Comparison of ENCODE assay signal across 15 cellular contexts in the genomic region with DNA sequence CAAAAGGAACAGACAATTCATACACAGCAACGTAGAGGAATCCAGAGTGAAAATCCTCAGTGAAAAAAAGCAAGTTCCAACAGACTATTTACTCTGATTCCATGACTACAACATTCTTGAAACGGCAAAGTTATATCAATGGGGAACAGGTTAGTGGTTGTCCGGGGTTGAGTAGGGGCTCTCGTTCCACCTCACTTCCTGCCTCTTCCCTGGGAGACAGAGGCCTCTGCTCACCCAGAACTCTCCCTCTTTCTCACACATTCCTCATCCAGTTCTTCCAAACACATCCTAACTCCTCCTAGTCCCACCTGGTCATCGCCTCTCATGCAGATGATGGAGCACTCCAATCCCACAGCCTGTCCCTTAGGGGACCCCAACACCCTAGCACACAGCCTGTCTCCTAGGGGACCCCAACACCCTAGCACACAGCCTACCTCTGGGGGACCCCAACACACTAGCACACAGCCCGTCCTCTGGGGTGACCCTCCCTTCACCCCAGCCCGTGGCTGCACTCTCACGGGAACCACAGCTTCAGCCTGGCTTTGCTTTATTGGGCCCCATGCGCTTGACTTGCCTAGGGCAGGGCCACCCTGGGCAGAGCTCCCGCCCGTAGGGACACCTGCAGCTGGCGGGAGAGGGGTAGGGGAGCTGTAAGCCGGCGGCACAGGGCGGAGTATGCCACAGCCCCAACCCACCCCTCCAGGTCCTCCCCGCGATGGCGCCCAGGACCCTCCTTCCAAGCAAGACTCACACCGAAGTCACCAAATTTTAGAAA. TPM values are rescaled to one million over a fixed set of nuclear protein-coding genes. Genes with fewer than 3 reads are reported as not detected.
A peak's percentile ranks its signal among the peaks of the same experiment; 100 is the strongest.
DNase-seq lines count a peak whose midpoint lies in the region; ATAC-seq and TF ChIP-seq lines count a peak whose summit lies in the region.
"Had no signal": no experiment of that assay in that cellular context is flagged by ENCODE, and none has a peak within 500 bp of the region (broad histone marks: within the 10 kb centered on the region; RNA-seq: fewer than 3 reads in every experiment).

No MANE protein-coding gene starts in this region.

- H3K9me3 Mint-ChIP-seq in brain: peaks cover 23 to 58% (median 43%) of the 10 kb centered on the region in 5 experiments
- peaks cover 13 to 35% (median 23%) of the 10 kb centered on the region in 7 donors for H3K9me3 Mint-ChIP-seq in naive B cell

- H3K27ac Mint-ChIP-seq in brain: peak overlapping the region in 1 of 5 experiments; percentile 18
- H3K27ac Mint-ChIP-seq in naive B cell: peak overlapping the region in 3 of 6 donors; percentile 39 to 87 (median 86)
- H3K27ac Mint-ChIP-seq: dendritic cell treated with granulocyte-macrophage colony-stimulating factor and Interleukin-4, amounts not matched to agents 40 ng/mL and 50 ng/mL, for 4 days had no signal

- intact Hi-C loops in left ventricle myocardium inferior (cut with micrococcal nuclease): no loop called here
- intact Hi-C loops in left cardiac atrium (cut with DNase I): no loop called here
- intact Hi-C loops in sigmoid colon (cut with DNase I): loop anchor here (10.0 kb wide), 1 partner anchor 81 kb away; no protein-coding TSS in a partner anchor

- peaks cover 93% of the 10 kb centered on the region for H3K27me3 Mint-ChIP-seq in brain
- peaks cover 56 to 80% (median 66%) of the 10 kb centered on the region in 3 donors for H3K27me3 Mint-ChIP-seq in naive B cell

- H3K4me3 Mint-ChIP-seq in brain (peak overlapping the region in 3 of 5 experiments; percentile 20 to 44 (median 25)), naive B cell (peak overlapping the region; percentile 49 to 80 (median 72))

- TF ChIP-seq CTCF in left ventricle myocardium inferior (IDR thresholded peaks at IDR 0.05; ENCODE audit: borderline replicate concordance) (no peak), brain (conservative IDR thresholded peaks at IDR 0.05) (no peak), upper lobe of left lung (IDR thresholded peaks at IDR 0.05) (no peak), sigmoid colon (IDR thresholded peaks at IDR 0.05) (no peak)

- H3K4me1 Mint-ChIP-seq in brain (peaks cover 28% of the 10 kb centered on the region), naive B cell (peaks cover 12 to 37% (median 30%) of the 10 kb centered on the region in 3 donors)

- TF ChIP-seq POLR2A in upper lobe of left lung (IDR thresholded peaks at IDR 0.05) (no peak), sigmoid colon (IDR thresholded peaks at IDR 0.05) (no peak), erythroblast (IDR thresholded peaks at IDR 0.05; ENCODE audit: low read length) (no peak)

- H3K4me1 ChIP-seq in left ventricle myocardium inferior: peaks cover 41% of the 10 kb centered on the region
- H3K4me1 ChIP-seq in upper lobe of left lung: peaks cover 33 to 47% (median 37%) of the 10 kb centered on the region in 4 donors
- H3K4me1 ChIP-seq in sigmoid colon: peaks cover 0 to 36% (median 30%) of the 10 kb centered on the region in 4 donors

- H3K27ac ChIP-seq in left ventricle myocardium inferior (replicated peaks): no peak overlapping the region
- H3K27ac ChIP-seq in upper lobe of left lung: peak overlapping the region in 2 of 4 donors; percentile 86 to 89
- no peak overlapping the region for H3K27ac ChIP-seq in sigmoid colon
- H3K27ac ChIP-seq: RWPE1 had no signal

- H3K36me3 ChIP-seq in left ventricle myocardium inferior: no peaks in the 10 kb centered on the region
- no peaks in the 10 kb centered on the region for H3K36me3 ChIP-seq in upper lobe of left lung
- H3K36me3 ChIP-seq in sigmoid colon: no peaks in the 10 kb centered on the region
- H3K36me3 ChIP-seq: adrenal gland had no signal

- WGBS in upper lobe of left lung, 2 donors: 59 to 60% methylated on average over 17 to 19 of the region's 19 CpGs
- 28 to 43% methylated on average over 19 of the region's 19 CpGs for WGBS in sigmoid colon, 2 donors

- no peak for TF ChIP-seq EP300 in upper lobe of left lung (IDR thresholded peaks at IDR 0.05)
- no peak for TF ChIP-seq EP300 in sigmoid colon (IDR thresholded peaks at IDR 0.05)

- peaks cover 21% of the 10 kb centered on the region for H3K36me3 Mint-ChIP-seq in brain
- H3K36me3 Mint-ChIP-seq in naive B cell: peaks cover 18 to 21% of the 10 kb centered on the region in 2 donors

- peaks cover 16% of the 10 kb centered on the region for H3K9me3 ChIP-seq in left ventricle myocardium inferior (replicated peaks)
- peaks cover 0 to 13% (median 8%) of the 10 kb centered on the region in 4 donors for H3K9me3 ChIP-seq in upper lobe of left lung
- H3K9me3 ChIP-seq in sigmoid colon: peaks cover 0 to 5% (median 2%) of the 10 kb centered on the region in 4 donors

- ATAC-seq in left cardiac atrium (no peak), naive B cell (ENCODE audit: low read depth in 2 of 2) (no peak), upper lobe of left lung (ENCODE audit: low FRiP score in 2 of 2) (no peak), HG02763 (IDR thresholded peaks at IDR 0.05; ENCODE audit: unreplicated experiment) (no peak)

- H3K4me3 ChIP-seq in left ventricle myocardium inferior (peak overlapping the region; percentile 70), upper lobe of left lung (peak overlapping the region in 3 of 4 donors; percentile 45 to 54 (median 46)), sigmoid colon (no peak overlapping the region)

- DNase-seq in left ventricle myocardium inferior: no peak
- no peak for DNase-seq in left cardiac atrium
- DNase-seq in naive B cell: no peak
- DNase-seq in upper lobe of left lung: no peak
- DNase-seq in sigmoid colon: no peak
- DNase-seq in erythroblast (lab: John Stamatoyannopoulos, UW): no peak
- DNase-seq: HCEC 1CT, NCI-H1105 treated with DMSO at 0.1 percent for 48 hours, NCI-H524 treated with DMSO at 0.1 percent for 48 hours, nucleus accumbens had no signal

- H3K27me3 ChIP-seq in left ventricle myocardium inferior (ENCODE audit: low read depth): peaks cover 73% of the 10 kb centered on the region
- peaks cover 0 to 16% (median 12%) of the 10 kb centered on the region in 4 donors for H3K27me3 ChIP-seq in upper lobe of left lung
- peaks cover 33 to 75% (median 56%) of the 10 kb centered on the region in 3 donors for H3K27me3 ChIP-seq in sigmoid colon

RNA-seq across cellular contexts. Expression of gene OCA2, which starts 5.2 kb away (rescaled TPM):
- not detected for total RNA-seq in left ventricle myocardium inferior
- total RNA-seq in left cardiac atrium: under 1 TPM in 1 of 2 donors, not detected in 1; 0.09 TPM
- polyA plus RNA-seq in brain (ENCODE audit: insufficient read depth, low read depth, low replicate concordance): 0.19 TPM
- polyA plus RNA-seq in naive B cell (ENCODE audit: low read depth in 6 of 6): under 1 TPM in 2 of 6 donors, not detected in 4; 0.09 to 0.23 TPM
- 1 to 10 TPM in 5 of 6 donors, under 1 TPM in 1; 0.83 to 6.0 (median 2.0) TPM for total RNA-seq in upper lobe of left lung
- under 1 TPM in 1 of 4 donors, not detected in 3; 0.36 TPM for total RNA-seq in sigmoid colon
- under 1 TPM in 1 of 3 donors, not detected in 2; 0.41 TPM for polyA plus RNA-seq in sigmoid colon

Comparison
In these comparisons a context has a peak if more than half of its experiments do, and no peak if none do; other contexts are left out.
1. H3K4me3 ChIP-seq: peak in left ventricle myocardium inferior (single experiment) and upper lobe of left lung (3 of 4); none in sigmoid colon (0 of 4).